In genomic region chr13:94542917-94543316, GRCh38 we compare ENCODE assay signal across 21 cellular contexts.
"Had no signal": no experiment of that assay in that cellular context is flagged by ENCODE, and none has a peak within 500 bp of the region (broad histone marks: within the 10 kb centered on the region; RNA-seq: fewer than 3 reads in every experiment).

No MANE protein-coding gene starts in this region.

- H3K36me3 Mint-ChIP-seq: natural killer cell treated with Interleukin-12 subunit alpha and Interleukin-12 subunit beta and Interleukin-15 and Interleukin-18, amount 100 ng/mL, for 72 hours had no signal

- H3K27me3 ChIP-seq: heart left ventricle, pancreas, stomach, transverse colon had no signal

- H3K27ac ChIP-seq: heart left ventricle, pancreas, stomach, thoracic aorta, transverse colon had no signal

- H3K36me3 ChIP-seq: heart left ventricle, pancreas, stomach, thoracic aorta, transverse colon had no signal

- H3K4me3 Mint-ChIP-seq: endodermal cell; natural killer cell treated with Interleukin-12 subunit alpha and Interleukin-12 subunit beta and Interleukin-15 and Interleukin-18, amount 100 ng/mL, for 72 hours had no signal

- H3K27ac Mint-ChIP-seq: endodermal cell, progenitor cell of endocrine pancreas had no signal

- ATAC-seq: heart left ventricle; left colon; left ventricle myocardium superior; natural killer cell treated with Interleukin-12 subunit alpha and Interleukin-12 subunit beta and Interleukin-15 and Interleukin-18, amount 100 ng/mL, for 72 hours; pancreas; right cardiac atrium had no signal

- H3K4me3 ChIP-seq: heart left ventricle, lung, pancreas, stomach, thoracic aorta, transverse colon had no signal

- H3K4me1 ChIP-seq: pancreas had no signal

- H3K9me3 ChIP-seq: heart left ventricle, pancreas, stomach, thoracic aorta, transverse colon had no signal

- DNase-seq: effector CD4-positive, alpha-beta T cell; endodermal cell; heart left ventricle; hippocampal formation; left colon; left ventricle myocardium superior; mesenchymal stem cell; midbrain; occipital lobe; pancreas; right cardiac atrium; small intestine; stimulated activated CD4-positive, alpha-beta T cell treated with anti-CD3 and anti-CD28 coated beads, Interleukin-12 subunit alpha, Interleukin-12 subunit beta, amount 100 ng/mL, for 4 hours; stimulated activated naive CD4-positive, alpha-beta T cell; stomach; substantia nigra; transverse colon had no signal
